Comparison of ENCODE assay signal across 12 cellular contexts in the genomic region with DNA sequence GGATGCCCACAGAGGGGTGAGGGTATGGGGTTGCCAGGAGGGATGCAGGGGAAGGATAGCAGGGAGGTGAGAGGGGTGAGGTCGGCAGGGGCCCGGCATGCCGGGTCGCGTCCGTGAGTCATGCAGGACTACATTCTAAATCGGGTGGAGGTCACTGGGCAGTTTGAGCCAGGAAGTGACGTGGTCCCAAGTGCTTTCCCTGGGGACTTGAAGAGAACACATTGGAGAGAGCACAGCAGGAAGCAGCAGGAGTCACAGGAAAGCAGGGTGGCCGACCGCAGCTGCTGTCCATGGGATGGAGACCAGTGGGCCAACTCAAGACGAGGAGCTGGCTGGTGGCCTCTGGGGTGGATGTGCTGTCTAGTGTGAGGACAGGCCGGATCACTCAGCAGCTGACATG.
"Had no signal": no experiment of that assay in that cellular context is flagged by ENCODE, and none has a peak within 500 bp of the region (broad histone marks: within the 10 kb centered on the region; RNA-seq: fewer than 3 reads in every experiment).

No MANE protein-coding gene starts in this region.

- H3K4me1 Mint-ChIP-seq: immature natural killer cell had no signal

- H3K27ac Mint-ChIP-seq: immature natural killer cell; memory B cell; T-helper 1 cell treated with Interleukin-12 subunit alpha and Interleukin-12 subunit beta and Interleukin-4 antibody, amounts not matched to agents 30 μg/mL and 1 μg/mL, for 36 hours had no signal

- H3K36me3 ChIP-seq: uterus had no signal

- H3K9me3 ChIP-seq: uterus had no signal

- H3K27me3 ChIP-seq: uterus had no signal

- H3K4me3 ChIP-seq: coronary artery, uterus had no signal

- H3K27ac ChIP-seq: coronary artery, uterus had no signal

- H3K4me1 ChIP-seq: uterus had no signal

- H3K36me3 Mint-ChIP-seq: immature natural killer cell, memory B cell had no signal

- DNase-seq: activated CD4-positive, alpha-beta T cell treated with anti-CD3 and anti-CD28 coated beads for 4 hours; activated CD8-positive, alpha-beta memory T cell treated with anti-CD3 and anti-CD28 coated beads for 24 hours; activated naive CD4-positive, alpha-beta T cell treated with Interleukin-2 at 50 U/mL for 16 hours; central memory CD4-positive, alpha-beta T cell; effector memory CD4-positive, alpha-beta T cell; immature natural killer cell; left colon; small intestine; uterus had no signal

- H3K9me3 Mint-ChIP-seq: immature natural killer cell; T-helper 1 cell treated with Interleukin-12 subunit alpha and Interleukin-12 subunit beta and Interleukin-4 antibody, amounts not matched to agents 30 μg/mL and 1 μg/mL, for 36 hours had no signal

- H3K4me3 Mint-ChIP-seq: immature natural killer cell; memory B cell; T-helper 1 cell treated with Interleukin-12 subunit alpha and Interleukin-12 subunit beta and Interleukin-4 antibody, amounts not matched to agents 30 μg/mL and 1 μg/mL, for 36 hours had no signal
